In the genomic region with DNA sequence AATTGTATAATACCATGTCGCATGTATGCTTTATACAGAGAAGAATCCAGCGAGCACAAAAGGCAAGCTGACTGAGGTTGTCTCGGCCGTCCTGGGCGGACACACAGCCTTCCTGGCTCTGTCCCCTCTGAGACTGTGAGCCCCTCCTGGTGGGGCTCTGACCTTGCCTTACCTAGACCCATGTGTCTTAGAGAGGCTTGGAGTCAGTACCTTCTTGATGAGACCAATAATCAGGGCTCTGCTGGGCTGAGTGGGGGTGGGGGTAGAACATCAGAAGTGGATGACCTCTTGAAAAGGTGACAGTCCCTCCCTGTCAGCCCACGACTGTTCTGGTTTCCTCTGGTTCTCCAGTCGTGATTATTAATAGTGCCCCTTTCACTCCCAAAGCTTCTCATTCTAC, we compare ENCODE assay signal across 13 cellular contexts. TPM values are rescaled to one million over a fixed set of nuclear protein-coding genes. Genes with fewer than 3 reads are reported as not detected.
DNase-seq lines count a peak whose midpoint lies in the region; ATAC-seq and TF ChIP-seq lines count a peak whose summit lies in the region.
"Had no signal": no experiment of that assay in that cellular context is flagged by ENCODE, and none has a peak within 500 bp of the region (broad histone marks: within the 10 kb centered on the region; RNA-seq: fewer than 3 reads in every experiment).

No MANE protein-coding gene starts in this region.

- H3K4me2 ChIP-seq in GM23248 (ENCODE audit: unreplicated experiment) = no peak overlapping the region
- H3K4me2 ChIP-seq: BLaER1 treated with 17β-estradiol and CSF1 and Interleukin-3, amounts not matched to agents 10 nM and 100 nM had no signal

- H3K4me1 Mint-ChIP-seq in activated T-helper 17 cell treated with anti-CD3 and anti-CD28 coated beads, Interleukin-2, amount 50 U/mL, for 72 hours = no peaks in the 10 kb centered on the region
- H3K4me1 Mint-ChIP-seq in natural killer cell treated with Interleukin-12 subunit alpha and Interleukin-12 subunit beta and Interleukin-15 and Interleukin-18, amount 100 ng/mL, for 72 hours (ENCODE audit: low read depth in 2 of 2) = no peaks in the 10 kb centered on the region
- H3K4me1 Mint-ChIP-seq: CD4-positive, CD25-positive, alpha-beta regulatory T cell; H9 had no signal

- no peaks in the 10 kb centered on the region for H3K9me3 ChIP-seq in GM23248 (ENCODE audit: low read depth)
- H3K9me3 ChIP-seq in spleen = peaks cover 0 to 18% (median 8%) of the 10 kb centered on the region in 8 donors

- H3K36me3 Mint-ChIP-seq in activated T-helper 17 cell treated with anti-CD3 and anti-CD28 coated beads, Interleukin-2, amount 50 U/mL, for 72 hours (ENCODE audit: low read depth) = no peaks in the 10 kb centered on the region
- H3K36me3 Mint-ChIP-seq in natural killer cell treated with Interleukin-12 subunit alpha and Interleukin-12 subunit beta and Interleukin-15 and Interleukin-18, amount 100 ng/mL, for 72 hours = no peaks in the 10 kb centered on the region
- H3K36me3 Mint-ChIP-seq: CD4-positive, CD25-positive, alpha-beta regulatory T cell had no signal

- no peak overlapping the region for H2AFZ ChIP-seq in GM23248

- H3K4me1 ChIP-seq in GM23248 (ENCODE audit: insufficient read depth) (peaks cover 65% of the 10 kb centered on the region), spleen (no peaks in the 10 kb centered on the region)

- H3F3A ChIP-seq in GM23248 (ENCODE audit: insufficient read depth) = peaks cover 88% of the 10 kb centered on the region

- no peak overlapping the region for H3K9ac ChIP-seq in GM23248
- H3K9ac ChIP-seq: BLaER1 treated with 17β-estradiol and CSF1 and Interleukin-3, amounts not matched to agents 10 nM and 100 nM had no signal

- no peak overlapping the region for H3K27ac Mint-ChIP-seq in activated T-helper 17 cell treated with anti-CD3 and anti-CD28 coated beads, Interleukin-2, amount 50 U/mL, for 72 hours
- no peak overlapping the region for H3K27ac Mint-ChIP-seq in natural killer cell treated with Interleukin-12 subunit alpha and Interleukin-12 subunit beta and Interleukin-15 and Interleukin-18, amount 100 ng/mL, for 72 hours
- H3K27ac Mint-ChIP-seq: H9 had no signal

- no peaks in the 10 kb centered on the region for H3K27me3 ChIP-seq in GM23248 (replicated peaks; ENCODE audit: insufficient read depth)
- H3K27me3 ChIP-seq in spleen (replicated peaks in 1 of 7) = peaks cover 0 to 36% (median 0%) of the 10 kb centered on the region in 7 donors

- no peak overlapping the region for H3K4me3 Mint-ChIP-seq in activated T-helper 17 cell treated with anti-CD3 and anti-CD28 coated beads, Interleukin-2, amount 50 U/mL, for 72 hours
- no peak overlapping the region for H3K4me3 Mint-ChIP-seq in natural killer cell treated with Interleukin-12 subunit alpha and Interleukin-12 subunit beta and Interleukin-15 and Interleukin-18, amount 100 ng/mL, for 72 hours
- H3K4me3 Mint-ChIP-seq: CD4-positive, CD25-positive, alpha-beta regulatory T cell; H9 had no signal

- H3K9me3 Mint-ChIP-seq in activated T-helper 17 cell treated with anti-CD3 and anti-CD28 coated beads, Interleukin-2, amount 50 U/mL, for 72 hours = no peaks in the 10 kb centered on the region
- no peaks in the 10 kb centered on the region for H3K9me3 Mint-ChIP-seq in natural killer cell treated with Interleukin-12 subunit alpha and Interleukin-12 subunit beta and Interleukin-15 and Interleukin-18, amount 100 ng/mL, for 72 hours

- H3K27me3 Mint-ChIP-seq in activated T-helper 17 cell treated with anti-CD3 and anti-CD28 coated beads, Interleukin-2, amount 50 U/mL, for 72 hours = peaks cover 20% of the 10 kb centered on the region
- peaks cover 0 to 8% of the 10 kb centered on the region in 2 donors for H3K27me3 Mint-ChIP-seq in natural killer cell treated with Interleukin-12 subunit alpha and Interleukin-12 subunit beta and Interleukin-15 and Interleukin-18, amount 100 ng/mL, for 72 hours

- no peak for DNase-seq in GM23248
- DNase-seq in natural killer cell treated with Interleukin-12 subunit alpha and Interleukin-12 subunit beta and Interleukin-15 and Interleukin-18, amount 100 ng/mL, for 72 hours (ENCODE audit: low spot score) = no peak
- peak; percentile 45 for DNase-seq in spleen
- no peak for DNase-seq in SKM-1 (lab: John Stamatoyannopoulos, UW; ENCODE audit: unreplicated experiment)
- DNase-seq in activated CD8-positive, alpha-beta memory T cell treated with anti-CD3 and anti-CD28 coated beads, Interleukin-2, amount 50 U/mL, for 48 hours = no peak
- no peak for DNase-seq in DMS153 treated with DMSO at 0.1 percent for 48 hours (lab: John Stamatoyannopoulos, UW; ENCODE audit: unreplicated experiment)
- DNase-seq: ACHN, GOT3 had no signal

- H3K4me3 ChIP-seq in GM23248 (no peak overlapping the region), spleen (no peak overlapping the region)
- H3K4me3 ChIP-seq: BLaER1 treated with 17β-estradiol and CSF1 and Interleukin-3, amounts not matched to agents 10 nM and 100 nM had no signal

- ATAC-seq in activated T-helper 17 cell treated with anti-CD3 and anti-CD28 coated beads, Interleukin-2, amount 50 U/mL, for 72 hours (replicated peaks) = peak; percentile 11
- ATAC-seq in natural killer cell treated with Interleukin-12 subunit alpha and Interleukin-12 subunit beta and Interleukin-15 and Interleukin-18, amount 100 ng/mL, for 72 hours = peak; percentile 51 to 55
- no peak for ATAC-seq in HG03571 (IDR thresholded peaks at IDR 0.05; ENCODE audit: unreplicated experiment)

- H3K79me2 ChIP-seq in GM23248 (ENCODE audit: insufficient read depth) = peaks cover 91% of the 10 kb centered on the region

- peak overlapping the region; percentile 72 for H3K27ac ChIP-seq in GM23248
- H3K27ac ChIP-seq in spleen = no peak overlapping the region
- H3K27ac ChIP-seq: BLaER1 treated with 17β-estradiol and CSF1 and Interleukin-3, amounts not matched to agents 10 nM and 100 nM had no signal

- in situ Hi-C loops in GM23248 (cut with MboI) = no loop called here

- H3K36me3 ChIP-seq in GM23248 (ENCODE audit: low read depth) (peaks cover 28% of the 10 kb centered on the region; the same call in 1 of the 2 replicates), spleen (no peaks in the 10 kb centered on the region)
- H3K36me3 ChIP-seq: BLaER1 treated with 17β-estradiol and CSF1 and Interleukin-3, amounts not matched to agents 10 nM and 100 nM had no signal

- TF ChIP-seq CTCF in spleen (IDR thresholded peaks at IDR 0.05 in 8 of 11, conservative IDR thresholded peaks at IDR 0.05 in 3 of 11) = no peak

- peaks cover 13% of the 10 kb centered on the region for H4K20me1 ChIP-seq in GM23248 (ENCODE audit: insufficient read depth)
- H4K20me1 ChIP-seq: BLaER1 treated with 17β-estradiol and CSF1 and Interleukin-3, amounts not matched to agents 10 nM and 100 nM had no signal

- H3K9me2 ChIP-seq in GM23248 (ENCODE audit: insufficient read depth) = no peaks in the 10 kb centered on the region

- no peak for TF ChIP-seq POLR2A in spleen (IDR thresholded peaks at IDR 0.05)

- intact Hi-C loops in spleen (cut with DNase I; ENCODE audit: low total_unique reads) = no loop called here

- 54% methylated on average over 7 of the region's 7 CpGs for WGBS in GM23248 (ENCODE audit: low coverage in 1 of 2, low lambda C conversion rate in 2 of 2, missing lambda C conversion rate in 2 of 2), 2 experiments
- WGBS in spleen, 5 donors = 66 to 83% (median 81%) methylated on average over 7 of the region's 7 CpGs

RNA-seq across cellular contexts. Expression of a gene that starts 31.1 kb away (rescaled TPM):
- 467 and 544 TPM in 2 replicates for total RNA-seq in GM23248 (2014; rRNA removed; shearing (Covaris generic))
- polyA plus RNA-seq in GM23248 (2016; fragmentation: Nextera tagmentation; extraction: Ambion mirVana) (248 and 253 TPM in 2 replicates), spleen (1 to 10 TPM; 1.7 to 2.4 (median 2.1) TPM)
- not detected for total RNA-seq in activated T-helper 17 cell treated with anti-CD3 and anti-CD28 coated beads, Interleukin-2, amount 50 U/mL, for 72 hours
- not detected for total RNA-seq in natural killer cell treated with Interleukin-12 subunit alpha and Interleukin-12 subunit beta and Interleukin-15 and Interleukin-18, amount 100 ng/mL, for 72 hours
- 1 to 10 TPM; 2.1 to 9.0 (median 2.6) TPM for total RNA-seq in spleen
- total RNA-seq: CD4-positive, CD25-positive, alpha-beta regulatory T cell had no signal
- polyA plus RNA-seq: CD4-positive, CD25-positive, alpha-beta regulatory T cell had no signal

Comparison
In these comparisons a context has a peak if more than half of its experiments do, and no peak if none do; other contexts are left out.
1. RNA of a gene that starts 31.1 kb away (total RNA-seq): 467 to 544 TPM in GM23248; 2.1 to 9.0 TPM in spleen, not detected in activated T-helper 17 cell treated with anti-CD3 and anti-CD28 coated beads, Interleukin-2, amount 50 U/mL, for 72 hours and not detected in natural killer cell treated with Interleukin-12 subunit alpha and Interleukin-12 subunit beta and Interleukin-15 and Interleukin-18, amount 100 ng/mL, for 72 hours; every median in the first group is over 10 times any median in the second.